8 cellular contexts compared by ENCODE assay signal in genomic region chr19:54137114-54137912, GRCh38. TPM values are rescaled to one million over a fixed set of nuclear protein-coding genes. Genes with fewer than 3 reads are reported as not detected.
A peak's percentile ranks its signal among the peaks of the same experiment; 100 is the strongest.
DNase-seq lines count a peak whose midpoint lies in the region; ATAC-seq, FAIRE-seq and TF ChIP-seq lines count a peak whose summit lies in the region.

CNOT3 (plus strand) TSS chr19:54137762; CDS start chr19:54142979, 5,217 bp downstream.

- TF ChIP-seq CTCF in ascending aorta (IDR thresholded peaks at IDR 0.05) (no peak), right atrium auricular region (IDR thresholded peaks at IDR 0.05) (no peak), psoas muscle (IDR thresholded peaks at IDR 0.05) (no peak)

- DNase-seq in NCI-H1930 (lab: John Stamatoyannopoulos, UW) (peak; percentile 100), ascending aorta (ENCODE audit: low spot score in 2 of 2) (peak; percentile 100), right atrium auricular region (ENCODE audit: low spot score) (peak; percentile 100), psoas muscle (peak; percentile 100), urothelium cell line (ENCODE audit: low spot score) (peak; percentile 96)
- DNase-seq in T-helper 2 cell treated with Interferon-gamma antibody and Interleukin-4, amounts not matched to agents 5 μg/mL and 100 μg/mL, for 36 hours (ENCODE audit: low spot score) = peak; percentile 99

- H3K4me1 Mint-ChIP-seq in T-helper 2 cell treated with Interferon-gamma antibody and Interleukin-4, amounts not matched to agents 5 μg/mL and 100 μg/mL, for 36 hours (ENCODE audit: low read depth) = peaks cover 40% of the 10 kb centered on the region

- no peaks in the 10 kb centered on the region for H3K27me3 Mint-ChIP-seq in T-helper 2 cell treated with Interferon-gamma antibody and Interleukin-4, amounts not matched to agents 5 μg/mL and 100 μg/mL, for 36 hours (ENCODE audit: low read depth)

- H3K4me3 ChIP-seq in ascending aorta = peak within 1 kb of the TSS; percentile 95 to 98
- H3K4me3 ChIP-seq in right atrium auricular region = peak within 1 kb of the TSS; percentile 97 to 99
- H3K4me3 ChIP-seq in psoas muscle = peak within 1 kb of the TSS; percentile 95

- FAIRE-seq in urothelium cell line (lab: Jason Lieb, UNC) = peak; percentile 93

- H3K27me3 ChIP-seq in ascending aorta (no peaks in the 10 kb centered on the region), right atrium auricular region (no peaks in the 10 kb centered on the region), psoas muscle (ENCODE audit: insufficient read depth in 3 of 3, low read length in 2 of 3) (no peaks in the 10 kb centered on the region)

- H3K36me3 ChIP-seq in ascending aorta (peaks cover 0 to 7% of the 10 kb centered on the region in 2 donors), right atrium auricular region (no peaks in the 10 kb centered on the region), psoas muscle (ENCODE audit: insufficient read depth in 1 of 2, low read depth in 1 of 2) (peaks cover 0 to 31% of the 10 kb centered on the region in 2 donors)

- H3K4me1 ChIP-seq in ascending aorta (peaks cover 0 to 15% of the 10 kb centered on the region in 2 donors), right atrium auricular region (peaks cover 0 to 44% of the 10 kb centered on the region in 2 donors), psoas muscle (peaks cover 31% of the 10 kb centered on the region)

- H3K36me3 Mint-ChIP-seq in T-helper 2 cell treated with Interferon-gamma antibody and Interleukin-4, amounts not matched to agents 5 μg/mL and 100 μg/mL, for 36 hours (ENCODE audit: low read depth) = peaks cover 19% of the 10 kb centered on the region

- intact Hi-C loops in ascending aorta (cut with DNase I) = loop anchor here (1.0 kb wide), 7 partner anchors 22 to 327 kb away; partner anchors contain the start of genes LENG1, LENG8, MYADM and NDUFA3
- intact Hi-C loops in psoas muscle (cut with DNase I) = no loop called here

- 0 to 1% (median 0%) methylated on average over 36 to 63 of the region's 63 CpGs for WGBS in psoas muscle, 3 donors

- H3K4me3 Mint-ChIP-seq in T-helper 2 cell treated with Interferon-gamma antibody and Interleukin-4, amounts not matched to agents 5 μg/mL and 100 μg/mL, for 36 hours = peak within 1 kb of the TSS; percentile 91

- H3K9me3 ChIP-seq in ascending aorta (no peaks in the 10 kb centered on the region), right atrium auricular region (no peaks in the 10 kb centered on the region), psoas muscle (no peaks in the 10 kb centered on the region)

- no peaks in the 10 kb centered on the region for H3K9me3 Mint-ChIP-seq in T-helper 2 cell treated with Interferon-gamma antibody and Interleukin-4, amounts not matched to agents 5 μg/mL and 100 μg/mL, for 36 hours

- H3K27ac ChIP-seq in ascending aorta (peak within 1 kb of the TSS; percentile 96 to 98), right atrium auricular region (peak within 1 kb of the TSS; percentile 92 to 97), psoas muscle (peak within 1 kb of the TSS; percentile 95)

- peak within 1 kb of the TSS; percentile 92 for H3K27ac Mint-ChIP-seq in T-helper 2 cell treated with Interferon-gamma antibody and Interleukin-4, amounts not matched to agents 5 μg/mL and 100 μg/mL, for 36 hours

- ATAC-seq in GM18502 (IDR thresholded peaks at IDR 0.05; ENCODE audit: poor library complexity, unreplicated experiment) (peak; percentile 81), HG02970 (IDR thresholded peaks at IDR 0.05; ENCODE audit: low FRiP score, unreplicated experiment) (peak; percentile 83), psoas muscle (peak; percentile 89 to 91 (median 90))

RNA-seq across cellular contexts. Expression of gene CNOT3, which starts in this region (rescaled TPM):
- total RNA-seq in ascending aorta (69.1 TPM), right atrium auricular region (10 to 100 TPM; 12.0 to 16.9 TPM), psoas muscle (10 to 100 TPM; 19.4 to 28.4 (median 20.4) TPM)
- 10 to 100 TPM; 14.1 to 16.1 (median 16.1) TPM for polyA plus RNA-seq in psoas muscle

Comparison
In these comparisons a context has a peak if more than half of its experiments do, and no peak if none do; other contexts are left out.
1. Peak in every context shown above with its lines: DNase-seq, ATAC-seq, H3K4me3 ChIP-seq and H3K27ac ChIP-seq.